ENCODE assay signal across 9 cellular contexts in genomic region chr6:30818426-30818841, GRCh38.
DNase-seq lines count a peak whose midpoint lies in the region; ATAC-seq and TF ChIP-seq lines count a peak whose summit lies in the region.
"Had no signal": no experiment of that assay in that cellular context is flagged by ENCODE, and none has a peak within 500 bp of the region (broad histone marks: within the 10 kb centered on the region; RNA-seq: fewer than 3 reads in every experiment).

No MANE protein-coding gene starts in this region.

- TF ChIP-seq POLR2A in vagina (IDR thresholded peaks at IDR 0.05) = no peak

- intact Hi-C loops in right cardiac atrium (cut with DNase I) = loop anchor here in 1 of 4 donors (10.0 kb wide), 1 partner anchor 74 kb away; the partner anchor contains the start of genes FLOT1 and IER3
- intact Hi-C loops in activated T-helper 1 cell treated with anti-CD3 and anti-CD28 coated beads, Interleukin-12 subunit alpha, Interleukin-12 subunit beta, Interleukin-2, Interleukin-4 antibody, amounts not matched to agents 30 ng/mL and 10 ng/mL and 1 ng/mL, durations not matched to agents 14 hours and 24 hours and 36 hours (cut with micrococcal nuclease) = no loop called here
- intact Hi-C loops in vagina (cut with DNase I) = no loop called here

- TF ChIP-seq CTCF in cardiac muscle cell (IDR thresholded peaks at IDR 0.05; ENCODE audit: low read depth, low read length) (no peak), hepatocyte (IDR thresholded peaks at IDR 0.05; ENCODE audit: poor library complexity) (no peak), vagina (IDR thresholded peaks at IDR 0.05) (no peak)

- H3K36me3 Mint-ChIP-seq in activated T-helper 1 cell treated with anti-CD3 and anti-CD28 coated beads, Interleukin-12 subunit alpha, Interleukin-12 subunit beta, Interleukin-2, Interleukin-4 antibody, amounts not matched to agents 30 ng/mL and 10 ng/mL and 1 ng/mL, durations not matched to agents 14 hours and 24 hours and 36 hours (ENCODE audit: low read depth) = peaks cover 54% of the 10 kb centered on the region

- H3K9me3 Mint-ChIP-seq in activated T-helper 1 cell treated with anti-CD3 and anti-CD28 coated beads, Interleukin-12 subunit alpha, Interleukin-12 subunit beta, Interleukin-2, Interleukin-4 antibody, amounts not matched to agents 30 ng/mL and 10 ng/mL and 1 ng/mL, durations not matched to agents 14 hours and 24 hours and 36 hours = peaks cover 14% of the 10 kb centered on the region

- H3K27me3 Mint-ChIP-seq in activated T-helper 1 cell treated with anti-CD3 and anti-CD28 coated beads, Interleukin-12 subunit alpha, Interleukin-12 subunit beta, Interleukin-2, Interleukin-4 antibody, amounts not matched to agents 30 ng/mL and 10 ng/mL and 1 ng/mL, durations not matched to agents 14 hours and 24 hours and 36 hours (ENCODE audit: insufficient read depth) = no peaks in the 10 kb centered on the region

- 69% methylated on average over 3 of the region's 3 CpGs for WGBS in right cardiac atrium
- WGBS in hepatocyte (ENCODE audit: low lambda C conversion rate, missing lambda C conversion rate) = 66% methylated on average over 3 of the region's 3 CpGs

- H3K4me3 ChIP-seq in cardiac muscle cell = no peak overlapping the region
- no peak overlapping the region for H3K4me3 ChIP-seq in right cardiac atrium (ENCODE audit: low read length)
- no peak overlapping the region for H3K4me3 ChIP-seq in hepatocyte
- no peak overlapping the region for H3K4me3 ChIP-seq in vagina

- no peaks in the 10 kb centered on the region for H3K9me2 ChIP-seq in hepatocyte (replicated peaks; ENCODE audit: insufficient read depth)

- DNase-seq in cardiac muscle cell (ENCODE audit: low read depth in 1 of 2, low spot score in 1 of 2) (peak in 1 of 2 donors; percentile 88), right cardiac atrium (no peak), hepatocyte (ENCODE audit: low spot score) (peak; percentile 49), vagina (ENCODE audit: extremely low spot score in 2 of 2) (no peak), amygdala (lab: John Stamatoyannopoulos, UW) (no peak)
- DNase-seq in activated T-helper 1 cell treated with anti-CD3 and anti-CD28 coated beads, Interleukin-12 subunit alpha, Interleukin-12 subunit beta, Interleukin-2, Interleukin-4 antibody, amounts not matched to agents 30 ng/mL and 10 ng/mL and 1 ng/mL, durations not matched to agents 14 hours and 24 hours and 36 hours (ENCODE audit: low spot score) = no peak

- H2AFZ ChIP-seq in hepatocyte = no peak overlapping the region

- H3K27me3 ChIP-seq in cardiac muscle cell = no peaks in the 10 kb centered on the region
- no peaks in the 10 kb centered on the region for H3K27me3 ChIP-seq in right cardiac atrium (ENCODE audit: control insufficient read depth, insufficient read depth)
- no peaks in the 10 kb centered on the region for H3K27me3 ChIP-seq in hepatocyte
- no peaks in the 10 kb centered on the region for H3K27me3 ChIP-seq in vagina

- H3K27ac Mint-ChIP-seq in activated T-helper 1 cell treated with anti-CD3 and anti-CD28 coated beads, Interleukin-12 subunit alpha, Interleukin-12 subunit beta, Interleukin-2, Interleukin-4 antibody, amounts not matched to agents 30 ng/mL and 10 ng/mL and 1 ng/mL, durations not matched to agents 14 hours and 24 hours and 36 hours = peak overlapping the region; percentile 98

- H3K36me3 ChIP-seq in cardiac muscle cell = no peaks in the 10 kb centered on the region
- H3K36me3 ChIP-seq in hepatocyte (replicated peaks; ENCODE audit: insufficient read depth, low read depth) = no peaks in the 10 kb centered on the region
- no peaks in the 10 kb centered on the region for H3K36me3 ChIP-seq in vagina

- H3K4me3 Mint-ChIP-seq in activated T-helper 1 cell treated with anti-CD3 and anti-CD28 coated beads, Interleukin-12 subunit alpha, Interleukin-12 subunit beta, Interleukin-2, Interleukin-4 antibody, amounts not matched to agents 30 ng/mL and 10 ng/mL and 1 ng/mL, durations not matched to agents 14 hours and 24 hours and 36 hours = peak overlapping the region; percentile 16

- no peaks in the 10 kb centered on the region for H4K20me1 ChIP-seq in hepatocyte (ENCODE audit: insufficient read depth, poor library complexity, severe bottlenecking)

- no peaks in the 10 kb centered on the region for H3K79me2 ChIP-seq in hepatocyte

- peaks cover 82% of the 10 kb centered on the region for H3K4me1 Mint-ChIP-seq in activated T-helper 1 cell treated with anti-CD3 and anti-CD28 coated beads, Interleukin-12 subunit alpha, Interleukin-12 subunit beta, Interleukin-2, Interleukin-4 antibody, amounts not matched to agents 30 ng/mL and 10 ng/mL and 1 ng/mL, durations not matched to agents 14 hours and 24 hours and 36 hours (ENCODE audit: low read depth)

- H3K27ac ChIP-seq in cardiac muscle cell = peak overlapping the region; percentile 1
- no peak overlapping the region for H3K27ac ChIP-seq in right cardiac atrium (ENCODE audit: low read length)
- H3K27ac ChIP-seq in hepatocyte = peak overlapping the region; percentile 78
- H3K27ac ChIP-seq in vagina = peak overlapping the region; percentile 59
- H3K27ac ChIP-seq: HL-60 had no signal

- H3K4me1 ChIP-seq in cardiac muscle cell (ENCODE audit: low read depth) (peaks cover 37% of the 10 kb centered on the region), right cardiac atrium (ENCODE audit: control insufficient read depth, insufficient read depth, low read length) (peaks cover 8% of the 10 kb centered on the region), hepatocyte (ENCODE audit: insufficient read depth) (peaks cover 33% of the 10 kb centered on the region), vagina (peaks cover 46% of the 10 kb centered on the region)

- H3K9me3 ChIP-seq in cardiac muscle cell (ENCODE audit: low read depth) (no peaks in the 10 kb centered on the region), right cardiac atrium (ENCODE audit: control insufficient read depth, low read length) (no peaks in the 10 kb centered on the region), hepatocyte (ENCODE audit: low read depth) (no peaks in the 10 kb centered on the region), vagina (no peaks in the 10 kb centered on the region)

- H3K4me2 ChIP-seq in hepatocyte = no peak overlapping the region

- ATAC-seq in right cardiac atrium = no peak
- ATAC-seq in HG02642 (IDR thresholded peaks at IDR 0.05; ENCODE audit: poor library complexity, unreplicated experiment) = no peak
- no peak for ATAC-seq in HG03469 (IDR thresholded peaks at IDR 0.05; ENCODE audit: unreplicated experiment)
